Comparison of ENCODE assay signal across 8 cellular contexts in genomic region chr6:79671605-79672266, GRCh38. TPM values are rescaled to one million over a fixed set of nuclear protein-coding genes. Genes with fewer than 3 reads are reported as not detected.
DNase-seq lines count a peak whose midpoint lies in the region; ATAC-seq, FAIRE-seq and TF ChIP-seq lines count a peak whose summit lies in the region.

No MANE protein-coding gene starts in this region.

- H3K4me2 ChIP-seq in PC-9 (peak overlapping the region; percentile 48), keratinocyte (ENCODE audit: control insufficient read depth, extremely low read depth, insufficient read depth, low read depth, low read length) (peak overlapping the region; percentile 17)

- no peaks in the 10 kb centered on the region for H3K27me3 ChIP-seq in PC-9 (ENCODE audit: insufficient read depth, low read depth)
- H3K27me3 ChIP-seq in keratinocyte (ENCODE audit: control insufficient read depth, extremely low read depth, insufficient read depth, low read length): no peaks in the 10 kb centered on the region

- POLR2A ChIA-PET in PC-9 (lab: Charles Lee; ENCODE audit: unreplicated experiment): interaction anchor here (0.5 to 0.7 kb wide), 2 partner anchors 135 to 629 kb away, joined by 3 to 8 read pairs; no protein-coding TSS in a partner anchor

- peak overlapping the region; percentile 18 for H3K4me3 Mint-ChIP-seq in activated naive CD8-positive, alpha-beta T cell treated with anti-CD3 and anti-CD28 coated beads for 36 hours

- H3K36me3 ChIP-seq in PC-9 (ENCODE audit: low read depth) (no peaks in the 10 kb centered on the region), keratinocyte (ENCODE audit: control insufficient read depth in 2 of 2, extremely low read depth in 1 of 2, insufficient read depth in 2 of 2, low read length in 2 of 2) (peaks cover 0 to 2% of the 10 kb centered on the region in 2 experiments)

- H3K4me1 Mint-ChIP-seq in activated naive CD8-positive, alpha-beta T cell treated with anti-CD3 and anti-CD28 coated beads for 36 hours: peaks cover 46% of the 10 kb centered on the region

- H3K9me3 Mint-ChIP-seq in activated naive CD8-positive, alpha-beta T cell treated with anti-CD3 and anti-CD28 coated beads for 36 hours: peaks cover 1% of the 10 kb centered on the region

- peaks cover 31% of the 10 kb centered on the region for H3K4me1 ChIP-seq in PC-9 (replicated peaks; ENCODE audit: insufficient read depth)
- H3K4me1 ChIP-seq in keratinocyte (ENCODE audit: control insufficient read depth, extremely low read depth, insufficient read depth, low read length): peaks cover 14% of the 10 kb centered on the region

- TF ChIP-seq CTCF in GM12865 (IDR thresholded peaks at IDR 0.05; ENCODE audit: insufficient read depth, low read depth, low read length, missing control alignments): no peak
- no peak for TF ChIP-seq CTCF in PC-9 (conservative IDR thresholded peaks at IDR 0.05)
- TF ChIP-seq CTCF in keratinocyte (optimal IDR thresholded peaks at IDR 0.05 in 1 of 3, IDR thresholded peaks at IDR 0.05 in 1 of 3, conservative IDR thresholded peaks at IDR 0.05 in 1 of 3; ENCODE audit: extremely low read depth in 1 of 3, insufficient read depth in 2 of 3, low read length in 3 of 3): no peak

- no peaks in the 10 kb centered on the region for H3K9me3 ChIP-seq in PC-9 (ENCODE audit: insufficient read depth, low read depth)
- no peaks in the 10 kb centered on the region for H3K9me3 ChIP-seq in keratinocyte (ENCODE audit: control insufficient read depth, low read depth, low read length)

- intact Hi-C loops in PC-9 (cut with micrococcal nuclease; ENCODE audit: unreplicated experiment): loop anchor here (1.0 to 5.0 kb wide), 7 partner anchors 41 to 594 kb away; partner anchors contain the start of genes HMGN3, LCA5, PHIP and SH3BGRL2

- peaks cover 9% of the 10 kb centered on the region for H3K36me3 Mint-ChIP-seq in activated naive CD8-positive, alpha-beta T cell treated with anti-CD3 and anti-CD28 coated beads for 36 hours

- CTCF ChIA-PET in PC-9 (lab: Charles Lee): interaction anchor here (1.3 to 1.6 kb wide), 3 partner anchors 37 to 218 kb away, joined by 3 to 5 read pairs (median 3); no protein-coding TSS in a partner anchor

- peak; percentile 40 for DNase-seq in GM12865 (ENCODE audit: low read depth)
- peak; percentile 73 to 81 for DNase-seq in PC-9
- peak; percentile 67 for DNase-seq in activated naive CD8-positive, alpha-beta T cell treated with anti-CD3 and anti-CD28 coated beads for 36 hours
- peak; percentile 38 for DNase-seq in keratinocyte (ENCODE audit: low read depth, low spot score)
- DNase-seq in stimulated activated CD8-positive, alpha-beta memory T cell treated with anti-CD3 and anti-CD28 coated beads, Interleukin-15, amount 100 ng/mL, for 4 hours (ENCODE audit: low read depth in 2 of 2): peak; percentile 31
- no peak for DNase-seq in NCI-H146 treated with DMSO at 0.1 percent for 48 hours (lab: John Stamatoyannopoulos, UW; ENCODE audit: unreplicated experiment)
- no peak for DNase-seq in NOMO-1 (lab: John Stamatoyannopoulos, UW; ENCODE audit: unreplicated experiment in 2 of 2)

- H3K9me1 ChIP-seq in keratinocyte (ENCODE audit: control insufficient read depth, extremely low read depth, insufficient read depth, low read length): no peaks in the 10 kb centered on the region

- H3F3A ChIP-seq in PC-9 (ENCODE audit: insufficient read depth, low read depth): peaks cover 24% of the 10 kb centered on the region

- H3K27ac ChIP-seq in PC-9 (peak overlapping the region; percentile 76), keratinocyte (ENCODE audit: control insufficient read depth, insufficient read depth, low read length) (peak overlapping the region; percentile 19)

- peak; percentile 44 for FAIRE-seq in keratinocyte (lab: Jason Lieb, UNC)

- dilution Hi-C loops in keratinocyte (cut with MboI; ENCODE audit: extremely low pct_ligation_motif_present, low sequenced_read_pairs): no loop called here

- H3K79me2 ChIP-seq in PC-9 (ENCODE audit: low read depth) (no peaks in the 10 kb centered on the region), keratinocyte (ENCODE audit: control insufficient read depth, insufficient read depth, low read length) (no peaks in the 10 kb centered on the region)

- no peaks in the 10 kb centered on the region for H3K9me2 ChIP-seq in PC-9 (ENCODE audit: insufficient read depth)

- H4K20me1 ChIP-seq in PC-9 (ENCODE audit: insufficient read depth) (no peaks in the 10 kb centered on the region), keratinocyte (ENCODE audit: control insufficient read depth, extremely low read depth, insufficient read depth, low read length) (no peaks in the 10 kb centered on the region)

- H3K4me3 ChIP-seq in GM12865 (ENCODE audit: low read depth, low read length) (no peak overlapping the region), PC-9 (0 out of 2 replicates have a peak overlapping the region, but pooled peaks have one; percentile 3), keratinocyte (ENCODE audit: control insufficient read depth in 2 of 3, extremely low read depth in 1 of 3, insufficient read depth in 2 of 3, low read depth in 1 of 3, low read length in 3 of 3) (no peak overlapping the region)

- peak overlapping the region; percentile 39 for H3K9ac ChIP-seq in keratinocyte (ENCODE audit: control insufficient read depth, extremely low read depth, insufficient read depth, low read length)

- no peaks in the 10 kb centered on the region for H3K27me3 Mint-ChIP-seq in activated naive CD8-positive, alpha-beta T cell treated with anti-CD3 and anti-CD28 coated beads for 36 hours

- peak overlapping the region; percentile 88 for H3K27ac Mint-ChIP-seq in activated naive CD8-positive, alpha-beta T cell treated with anti-CD3 and anti-CD28 coated beads for 36 hours

- no peak for ATAC-seq in HG02642 (IDR thresholded peaks at IDR 0.05; ENCODE audit: poor library complexity, unreplicated experiment)

- no TSS peak for BruUV-seq in PC-9 (replicated peaks; lab: Mats Ljungman, UMichigan)

- H2AFZ ChIP-seq in PC-9 (peak overlapping the region; percentile 56), keratinocyte (ENCODE audit: control insufficient read depth, low read length) (peak overlapping the region; percentile 75)

RNA-seq across cellular contexts. Expression of gene SH3BGRL2, which starts 40.6 kb away (rescaled TPM):
- 24.2 and 27.4 TPM in 2 replicates for total RNA-seq in PC-9 (2021)
- total RNA-seq in activated naive CD8-positive, alpha-beta T cell treated with anti-CD3 and anti-CD28 coated beads for 36 hours: 1 to 10 TPM; 5.1 to 5.2 TPM
- polyA plus RNA-seq in keratinocyte: 1.9 to 3.9 TPM (median 3.8 TPM) in 3 replicates
- polyA plus RNA-seq in keratinocyte (2011; ENCODE audit: low read depth): 5.0 TPM
- 2.8 and 5.3 TPM in 2 replicates for polyA plus RNA-seq in keratinocyte (2011; cell fraction: cytosol; rRNA removed)
- polyA plus RNA-seq in keratinocyte (2011; cell fraction: nucleus; rRNA removed): 2.0 and 2.5 TPM in 2 replicates
- 3.1 and 4.4 TPM in 2 replicates for polyA plus RNA-seq in keratinocyte (2012; ENCODE audit: low replicate concordance)
- polyA minus RNA-seq in keratinocyte: 0.56 to 3.5 TPM (median 1.6 TPM) in 3 replicates
- 4.0 TPM for polyA minus RNA-seq in keratinocyte (2011; cell fraction: cytosol; rRNA and poly(A)+ RNA removed)
- 1.5 and 2.7 TPM in 2 replicates for polyA minus RNA-seq in keratinocyte (2011; cell fraction: nucleus; rRNA and poly(A)+ RNA removed)

Comparison
In these comparisons a context has a peak if more than half of its experiments do, and no peak if none do; other contexts are left out.
1. DNase-seq: peak in GM12865 (single experiment), PC-9 (2 of 2), activated naive CD8-positive, alpha-beta T cell treated with anti-CD3 and anti-CD28 coated beads for 36 hours (single experiment), keratinocyte (single experiment) and stimulated activated CD8-positive, alpha-beta memory T cell treated with anti-CD3 and anti-CD28 coated beads, Interleukin-15, amount 100 ng/mL, for 4 hours (2 of 2); none in NCI-H146 treated with DMSO at 0.1 percent for 48 hours (single experiment) and NOMO-1 (0 of 2).